Comparison of ENCODE assay signal across 8 cellular contexts in genomic region chr17:48908047-48908843, GRCh38. TPM values are rescaled to one million over a fixed set of nuclear protein-coding genes. Genes with fewer than 3 reads are reported as not detected.
DNase-seq lines count a peak whose midpoint lies in the region; ATAC-seq and TF ChIP-seq lines count a peak whose summit lies in the region.

Gene UBE2Z, plus strand, starts transcription at chr17:48908407. Its CDS starts 97 bp downstream, at chr17:48908504.

- H3K36me3 ChIP-seq in GM23338 (ENCODE audit: insufficient read depth): peaks cover 21% of the 10 kb centered on the region; the same call in 1 of the 2 replicates

- H3K27ac ChIP-seq in GM23338 (ENCODE audit: low read depth): peak within 1 kb of the TSS; percentile 95

- peaks cover 26% of the 10 kb centered on the region for H3K4me1 ChIP-seq in GM23338 (ENCODE audit: insufficient read depth)

- peaks cover 52% of the 10 kb centered on the region for H3K79me2 ChIP-seq in GM23338 (replicated peaks; ENCODE audit: insufficient read depth)

- peaks cover 27% of the 10 kb centered on the region for H3F3A ChIP-seq in GM23338 (replicated peaks; ENCODE audit: low read depth)

- TF ChIP-seq CTCF in GM23338 (conservative IDR thresholded peaks at IDR 0.05; ENCODE audit: low read depth in 2 of 2) (peak in 1 of 2 experiments; percentile 38; a peak in 2 of 4 replicates), LNCAP (IDR thresholded peaks at IDR 0.05) (peak; percentile 44)

- H3K4me1 Mint-ChIP-seq in GM23338: peaks cover 25% of the 10 kb centered on the region
- H3K4me1 Mint-ChIP-seq in activated T-helper 17 cell treated with anti-CD3 and anti-CD28 coated beads, Interleukin-2, amount 50 U/mL, for 72 hours: peaks cover 36% of the 10 kb centered on the region
- H3K4me1 Mint-ChIP-seq in natural killer cell treated with Interleukin-12 subunit alpha and Interleukin-12 subunit beta and Interleukin-15 and Interleukin-18, amount 100 ng/mL, for 72 hours (ENCODE audit: low read depth in 2 of 2): peaks cover 45 to 49% of the 10 kb centered on the region in 2 donors

- H4K20me1 ChIP-seq in GM23338 (replicated peaks; ENCODE audit: insufficient read depth): peaks cover 38% of the 10 kb centered on the region

- no peaks in the 10 kb centered on the region for H3K9me2 ChIP-seq in GM23338 (ENCODE audit: insufficient read depth)

- H3K27me3 ChIP-seq in GM23338 (ENCODE audit: insufficient read depth): no peaks in the 10 kb centered on the region

- H3K4me3 Mint-ChIP-seq in GM23338: peak within 1 kb of the TSS; percentile 93
- H3K4me3 Mint-ChIP-seq in activated T-helper 17 cell treated with anti-CD3 and anti-CD28 coated beads, Interleukin-2, amount 50 U/mL, for 72 hours: peak within 1 kb of the TSS; percentile 95
- peak within 1 kb of the TSS; percentile 98 for H3K4me3 Mint-ChIP-seq in natural killer cell treated with Interleukin-12 subunit alpha and Interleukin-12 subunit beta and Interleukin-15 and Interleukin-18, amount 100 ng/mL, for 72 hours

- H3K36me3 Mint-ChIP-seq in GM23338 (ENCODE audit: low read depth): peaks cover 32% of the 10 kb centered on the region
- H3K36me3 Mint-ChIP-seq in activated T-helper 17 cell treated with anti-CD3 and anti-CD28 coated beads, Interleukin-2, amount 50 U/mL, for 72 hours (ENCODE audit: low read depth): peaks cover 51% of the 10 kb centered on the region
- peaks cover 15% of the 10 kb centered on the region for H3K36me3 Mint-ChIP-seq in natural killer cell treated with Interleukin-12 subunit alpha and Interleukin-12 subunit beta and Interleukin-15 and Interleukin-18, amount 100 ng/mL, for 72 hours

- no peaks in the 10 kb centered on the region for H3K9me3 Mint-ChIP-seq in GM23338
- H3K9me3 Mint-ChIP-seq in activated T-helper 17 cell treated with anti-CD3 and anti-CD28 coated beads, Interleukin-2, amount 50 U/mL, for 72 hours: no peaks in the 10 kb centered on the region
- no peaks in the 10 kb centered on the region for H3K9me3 Mint-ChIP-seq in natural killer cell treated with Interleukin-12 subunit alpha and Interleukin-12 subunit beta and Interleukin-15 and Interleukin-18, amount 100 ng/mL, for 72 hours

- H3K27me3 Mint-ChIP-seq in GM23338 (ENCODE audit: insufficient read depth, low read depth, poor library complexity): peaks cover 7% of the 10 kb centered on the region
- H3K27me3 Mint-ChIP-seq in activated T-helper 17 cell treated with anti-CD3 and anti-CD28 coated beads, Interleukin-2, amount 50 U/mL, for 72 hours: no peaks in the 10 kb centered on the region
- no peaks in the 10 kb centered on the region for H3K27me3 Mint-ChIP-seq in natural killer cell treated with Interleukin-12 subunit alpha and Interleukin-12 subunit beta and Interleukin-15 and Interleukin-18, amount 100 ng/mL, for 72 hours

- peak within 1 kb of the TSS; percentile 99 for H3K4me2 ChIP-seq in GM23338

- peak; percentile 92 for ATAC-seq in GM23338
- ATAC-seq in activated T-helper 17 cell treated with anti-CD3 and anti-CD28 coated beads, Interleukin-2, amount 50 U/mL, for 72 hours (replicated peaks): peak; percentile 88
- peak; percentile 95 for ATAC-seq in natural killer cell treated with Interleukin-12 subunit alpha and Interleukin-12 subunit beta and Interleukin-15 and Interleukin-18, amount 100 ng/mL, for 72 hours
- peak; percentile 92 for ATAC-seq in stimulated activated naive CD8-positive, alpha-beta T cell treated with anti-CD3 and anti-CD28 coated beads, Interleukin-15, Interleukin-2, amounts not matched to agents 100 U/mL and 50 U/mL, for 24 hours

- 0 out of 2 replicates have a peak within 1 kb of the TSS, but pooled peaks have one; percentile 4 for H2AFZ ChIP-seq in GM23338

- peak within 1 kb of the TSS; percentile 96 for H3K4me3 ChIP-seq in GM23338

- H3K27ac Mint-ChIP-seq in GM23338: peak within 1 kb of the TSS; percentile 99
- peak within 1 kb of the TSS; percentile 98 for H3K27ac Mint-ChIP-seq in activated T-helper 17 cell treated with anti-CD3 and anti-CD28 coated beads, Interleukin-2, amount 50 U/mL, for 72 hours
- peak within 1 kb of the TSS; percentile 96 to 98 for H3K27ac Mint-ChIP-seq in natural killer cell treated with Interleukin-12 subunit alpha and Interleukin-12 subunit beta and Interleukin-15 and Interleukin-18, amount 100 ng/mL, for 72 hours

- peak; percentile 95 for DNase-seq in EL
- peak; percentile 97 for DNase-seq in GM23338 (ENCODE audit: low spot score)
- peak; percentile 95 for DNase-seq in RPMI8226
- DNase-seq in fibroblast of peridontal ligament (ENCODE audit: extremely low read depth): peak; percentile 94
- DNase-seq in natural killer cell treated with Interleukin-12 subunit alpha and Interleukin-12 subunit beta and Interleukin-15 and Interleukin-18, amount 100 ng/mL, for 72 hours (ENCODE audit: low spot score): peak; percentile 86
- peak; percentile 91 for DNase-seq in stimulated activated naive CD8-positive, alpha-beta T cell treated with anti-CD3 and anti-CD28 coated beads, Interleukin-15, Interleukin-2, amounts not matched to agents 100 U/mL and 50 U/mL, for 24 hours

TF ChIP-seq in GM23338, 12 proteins besides CTCF, POLR2A, EP300 and RAD21:
- TF ChIP-seq CREB1 (CRISPR knock-in tag; IDR thresholded peaks at IDR 0.05; ENCODE audit: low read depth): peak; percentile 56
- TF ChIP-seq POLR2AphosphoS5 (IDR thresholded peaks at IDR 0.05; ENCODE audit: low read depth): peak; percentile 86
- peak; percentile 74 for TF ChIP-seq ETS1 (IDR thresholded peaks at IDR 0.05)
- TF ChIP-seq JUNB (IDR thresholded peaks at IDR 0.05; ENCODE audit: unreplicated experiment): no peak

RNA-seq across cellular contexts. Expression of gene UBE2Z, which starts in this region (rescaled TPM):
- total RNA-seq in GM23338 (2014; rRNA removed; shearing (Covaris generic)): 74.1 and 78.5 TPM in 2 replicates
- polyA plus RNA-seq in GM23338 (2016; fragmentation: Nextera tagmentation; extraction: Ambion mirVana): 30.1 and 34.1 TPM in 2 replicates
- total RNA-seq in activated T-helper 17 cell treated with anti-CD3 and anti-CD28 coated beads, Interleukin-2, amount 50 U/mL, for 72 hours: 100 to 1,000 TPM in 1 of 2 donors, 10 to 100 TPM in 1; 88.9 to 130 TPM
- total RNA-seq in natural killer cell treated with Interleukin-12 subunit alpha and Interleukin-12 subunit beta and Interleukin-15 and Interleukin-18, amount 100 ng/mL, for 72 hours: 100 to 1,000 TPM; 109 to 130 TPM

Comparison
In these comparisons a context has a peak if more than half of its experiments do, and no peak if none do; other contexts are left out.
1. Peak in every context shown above with its lines: DNase-seq, ATAC-seq, H3K4me3 ChIP-seq and H3K27ac ChIP-seq.